Comparison of ENCODE assay signal across 9 cellular contexts in the genomic region with DNA sequence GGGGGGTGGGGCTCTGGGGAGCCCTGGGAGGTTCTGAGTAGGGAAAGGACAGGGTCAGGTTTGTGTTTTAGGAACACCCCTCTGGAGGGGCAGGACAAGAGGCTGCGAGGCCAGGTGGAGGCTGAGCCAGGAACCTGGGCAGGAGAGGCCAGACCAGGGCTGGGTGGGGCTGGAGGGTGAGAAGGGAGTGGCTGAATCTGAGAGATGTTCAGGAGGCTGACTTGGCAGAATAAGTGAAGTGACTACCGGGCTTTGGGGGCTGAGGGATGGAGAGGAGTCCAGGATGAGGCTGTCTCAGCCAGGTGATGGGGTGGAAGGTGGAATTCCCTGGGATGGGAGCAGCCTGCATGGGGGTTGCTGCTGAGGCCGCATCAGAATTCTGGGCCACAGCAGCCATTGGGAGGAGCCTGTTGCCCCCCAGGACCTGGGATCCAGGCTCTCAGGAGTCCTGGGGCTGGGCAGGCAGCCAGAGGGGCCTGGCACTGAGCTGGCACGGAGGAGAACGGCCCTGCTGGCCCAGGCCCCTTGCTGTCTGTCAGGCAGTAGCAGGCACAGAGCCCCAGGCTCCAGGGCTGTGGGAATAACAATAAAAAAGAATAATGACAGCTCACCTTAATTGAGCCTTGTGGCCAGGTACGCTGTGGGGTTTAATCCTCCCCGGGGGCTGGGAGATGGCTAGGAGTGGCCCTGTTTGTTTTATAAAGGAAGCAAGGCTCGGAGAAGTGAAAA. TPM values are rescaled to one million over a fixed set of nuclear protein-coding genes. Genes with fewer than 3 reads are reported as not detected.
DNase-seq lines count a peak whose midpoint lies in the region; ATAC-seq and TF ChIP-seq lines count a peak whose summit lies in the region.
"Had no signal": no experiment of that assay in that cellular context is flagged by ENCODE, and none has a peak within 500 bp of the region (broad histone marks: within the 10 kb centered on the region; RNA-seq: fewer than 3 reads in every experiment).

No MANE protein-coding gene starts in this region.

- no peaks in the 10 kb centered on the region for H3K27me3 Mint-ChIP-seq in activated T-helper 17 cell treated with anti-CD3 and anti-CD28 coated beads, Interleukin-2, amount 50 U/mL, for 72 hours

- ATAC-seq in activated T-helper 17 cell treated with anti-CD3 and anti-CD28 coated beads, Interleukin-2, amount 50 U/mL, for 72 hours (replicated peaks), result peak; percentile 13
- ATAC-seq in lower lobe of right lung, result no peak
- ATAC-seq in aorta (ENCODE audit: low FRiP score), result no peak
- no peak for ATAC-seq in GM18511 (IDR thresholded peaks at IDR 0.05; ENCODE audit: unreplicated experiment)

- H3K27ac ChIP-seq in lower lobe of right lung (peak overlapping the region; percentile 79), aorta (ENCODE audit: low read depth in 1 of 2, low read length in 2 of 2) (peak overlapping the region in 1 of 2 donors; percentile 68)

- intact Hi-C loops in lower lobe of right lung (cut with DNase I), result no loop called here
- intact Hi-C loops in aorta (cut with DNase I), result no loop called here
- intact Hi-C loops in lower leg skin (cut with DNase I; ENCODE audit: low total_unique reads), result no loop called here

- H3K36me3 Mint-ChIP-seq in activated T-helper 17 cell treated with anti-CD3 and anti-CD28 coated beads, Interleukin-2, amount 50 U/mL, for 72 hours (ENCODE audit: low read depth), result peaks cover 46% of the 10 kb centered on the region

- peak overlapping the region; percentile 98 for H3K27ac Mint-ChIP-seq in activated T-helper 17 cell treated with anti-CD3 and anti-CD28 coated beads, Interleukin-2, amount 50 U/mL, for 72 hours

- H3K4me3 Mint-ChIP-seq in activated T-helper 17 cell treated with anti-CD3 and anti-CD28 coated beads, Interleukin-2, amount 50 U/mL, for 72 hours, result peak overlapping the region; percentile 93

- no peak for TF ChIP-seq CTCF in lower lobe of right lung (IDR thresholded peaks at IDR 0.05)
- TF ChIP-seq CTCF in lower leg skin (IDR thresholded peaks at IDR 0.05), result no peak

- H3K4me3 ChIP-seq in lower lobe of right lung, result peak overlapping the region; percentile 14
- H3K4me3 ChIP-seq in aorta (ENCODE audit: low read length in 2 of 2), result no peak overlapping the region
- no peak overlapping the region for H3K4me3 ChIP-seq in MG63
- H3K4me3 ChIP-seq in lower leg skin (ENCODE audit: low read depth, poor library complexity, severe bottlenecking), result no peak overlapping the region

- H3K4me1 ChIP-seq in lower lobe of right lung (peaks cover 53% of the 10 kb centered on the region), aorta (ENCODE audit: control insufficient read depth in 1 of 2, insufficient read depth in 2 of 2, low read length in 2 of 2) (peaks cover 2 to 3% of the 10 kb centered on the region in 2 donors)

- H3K9me3 Mint-ChIP-seq in activated T-helper 17 cell treated with anti-CD3 and anti-CD28 coated beads, Interleukin-2, amount 50 U/mL, for 72 hours, result no peaks in the 10 kb centered on the region

- H3K36me3 ChIP-seq in lower lobe of right lung, result peaks cover 21% of the 10 kb centered on the region
- H3K36me3 ChIP-seq in aorta (ENCODE audit: control insufficient read depth in 1 of 2, insufficient read depth in 2 of 2, low read length in 1 of 2), result peaks cover 0 to 3% of the 10 kb centered on the region in 2 donors
- peaks cover 47% of the 10 kb centered on the region for H3K36me3 ChIP-seq in MG63

- peaks cover 42% of the 10 kb centered on the region for H3K4me1 Mint-ChIP-seq in activated T-helper 17 cell treated with anti-CD3 and anti-CD28 coated beads, Interleukin-2, amount 50 U/mL, for 72 hours

- peak; percentile 11 for DNase-seq in stimulated activated CD4-positive, alpha-beta T cell treated with anti-CD3 and anti-CD28 coated beads, Interleukin-4, amount 100 ng/mL, for 24 hours
- DNase-seq in stimulated activated CD4-positive, alpha-beta T cell treated with anti-CD3 and anti-CD28 coated beads, Interleukin-2, amount 100 ng/mL, for 48 hours, result no peak
- DNase-seq in lower lobe of right lung (no peak), aorta (peak; percentile 48 to 69), MG63 (no peak), lower leg skin (ENCODE audit: low spot score in 2 of 2) (no peak)

- no peaks in the 10 kb centered on the region for H3K9me3 ChIP-seq in lower lobe of right lung
- H3K9me3 ChIP-seq in aorta (ENCODE audit: control insufficient read depth, low read length), result no peaks in the 10 kb centered on the region
- no peaks in the 10 kb centered on the region for H3K9me3 ChIP-seq in MG63

- no peaks in the 10 kb centered on the region for H3K27me3 ChIP-seq in lower lobe of right lung (ENCODE audit: low read depth)
- no peaks in the 10 kb centered on the region for H3K27me3 ChIP-seq in aorta (ENCODE audit: control insufficient read depth in 1 of 2, insufficient read depth in 2 of 2, low read length in 1 of 2)
- H3K27me3 ChIP-seq in MG63, result no peaks in the 10 kb centered on the region

- 24 to 34% methylated on average over 8 of the region's 8 CpGs for WGBS in aorta, 2 donors
- whole genome bisulfite sequencing in lower leg skin, 2 donors, result 21 to 29% methylated on average over 8 of the region's 8 CpGs

- no peak for TF ChIP-seq POLR2A in lower leg skin (IDR thresholded peaks at IDR 0.05)

RNA-seq across cellular contexts. Expression of gene PPP5C, which starts 3.3 kb away (rescaled TPM):
- 100 to 1,000 TPM in 1 of 2 donors, 10 to 100 TPM in 1; 60.0 to 127 TPM for total RNA-seq in activated T-helper 17 cell treated with anti-CD3 and anti-CD28 coated beads, Interleukin-2, amount 50 U/mL, for 72 hours
- total RNA-seq in lower lobe of right lung (48.9 TPM), aorta (10 to 100 TPM; 62.7 to 63.7 TPM), lower leg skin (10 to 100 TPM; 32.0 to 63.1 (median 48.4) TPM)
- 10 to 100 TPM; 23.0 to 54.3 TPM for polyA plus RNA-seq in aorta
- 90.7 and 102 TPM in 2 replicates for total RNA-seq in MG63 (2014; rRNA removed; shearing (Covaris generic); ENCODE audit: low replicate concordance)

RNA-seq across cellular contexts. Expression of gene HIF3A, which starts 53.4 kb away (rescaled TPM):
- total RNA-seq in activated T-helper 17 cell treated with anti-CD3 and anti-CD28 coated beads, Interleukin-2, amount 50 U/mL, for 72 hours, result not detected
- total RNA-seq in lower lobe of right lung (64.1 TPM), aorta (10 to 100 TPM; 37.5 to 55.4 TPM), lower leg skin (10 to 100 TPM in 3 of 4 donors, 1 to 10 TPM in 1; 7.7 to 28.3 (median 16.6) TPM)
- polyA plus RNA-seq in aorta, result 10 to 100 TPM in 1 of 2 donors, 1 to 10 TPM in 1; 7.0 to 78.4 TPM
- not detected in 2 replicates for total RNA-seq in MG63 (2014; rRNA removed; shearing (Covaris generic); ENCODE audit: low replicate concordance)
- total RNA-seq: HT1080 had no signal

Comparison
In these comparisons a context has a peak if more than half of its experiments do, and no peak if none do; other contexts are left out.
1. DNase-seq: peak in stimulated activated CD4-positive, alpha-beta T cell treated with anti-CD3 and anti-CD28 coated beads, Interleukin-4, amount 100 ng/mL, for 24 hours (single experiment) and aorta (2 of 2); none in stimulated activated CD4-positive, alpha-beta T cell treated with anti-CD3 and anti-CD28 coated beads, Interleukin-2, amount 100 ng/mL, for 48 hours (0 of 2), lower lobe of right lung (single experiment), MG63 (single experiment) and lower leg skin (0 of 2).